In genomic region chr2:72919414-72920316, GRCh38 we compare ENCODE assay signal across 11 cellular contexts. TPM values are rescaled to one million over a fixed set of nuclear protein-coding genes. Genes with fewer than 3 reads are reported as not detected.
DNase-seq lines count a peak whose midpoint lies in the region; TF ChIP-seq lines count a peak whose summit lies in the region.
"Had no signal": no experiment of that assay in that cellular context is flagged by ENCODE, and none has a peak within 500 bp of the region (broad histone marks: within the 10 kb centered on the region; RNA-seq: fewer than 3 reads in every experiment).

No MANE protein-coding gene starts in this region.

- no peak overlapping the region for H3K27ac ChIP-seq in rectal smooth muscle tissue (ENCODE audit: low read depth, low read length)

- H3K9ac ChIP-seq in rectal smooth muscle tissue (ENCODE audit: low read length): no peak overlapping the region

- no peaks in the 10 kb centered on the region for H3K36me3 ChIP-seq in GM06990 (ENCODE audit: control insufficient read depth, insufficient read depth, low read length)
- H3K36me3 ChIP-seq in rectal smooth muscle tissue (ENCODE audit: control insufficient read depth, insufficient read depth, low read length): no peaks in the 10 kb centered on the region

- H3K27me3 ChIP-seq in GM06990 (replicated peaks; ENCODE audit: control insufficient read depth, insufficient read depth, low read length) (no peaks in the 10 kb centered on the region; the same call in 1 of the 2 replicates), rectal smooth muscle tissue (ENCODE audit: control insufficient read depth, insufficient read depth, low read length) (peaks cover 74% of the 10 kb centered on the region)

- no peak for TF ChIP-seq CTCF in GM06990 (IDR thresholded peaks at IDR 0.05; ENCODE audit: insufficient read depth, low read length, poor library complexity, severe bottlenecking)
- no peak for TF ChIP-seq CTCF in epithelial cell of proximal tubule (conservative IDR thresholded peaks at IDR 0.05; ENCODE audit: low read depth, low read length)

- DNase-seq in GM06990 (ENCODE audit: extremely low read depth, insufficient read length) (no peak), NCI-H1105 treated with DMSO at 0.1 percent for 48 hours (lab: John Stamatoyannopoulos, UW) (peak; percentile 35), epithelial cell of proximal tubule (ENCODE audit: low read depth) (no peak), C1 segment of cervical spinal cord (lab: John Stamatoyannopoulos, UW) (no peak), GDM1 (lab: John Stamatoyannopoulos, UW) (no peak)
- DNase-seq in central memory CD4-positive, alpha-beta T cell: no peak
- DNase-seq: GOT3, occipital lobe had no signal

- H3K4me1 ChIP-seq in rectal smooth muscle tissue (ENCODE audit: control insufficient read depth, insufficient read depth, low read length): peaks cover 10% of the 10 kb centered on the region

- H3K4me3 ChIP-seq in GM06990 (replicated peaks; ENCODE audit: low read depth, low read length): peak overlapping the region; percentile 22
- peak overlapping the region; percentile 69 for H3K4me3 ChIP-seq in epithelial cell of proximal tubule (ENCODE audit: low read depth, low read length)
- H3K4me3 ChIP-seq in rectal smooth muscle tissue (ENCODE audit: low read length): peak overlapping the region; percentile 3

RNA-seq across cellular contexts. Expression of gene EMX1, which starts 2.3 kb away (rescaled TPM):
- 1.0 and 8.2 TPM in 2 replicates for total RNA-seq in epithelial cell of proximal tubule
- total RNA-seq: esophagus mucosa, RPMI7951 had no signal

RNA-seq across cellular contexts. Expression of gene SPR, which starts 32.5 kb away (rescaled TPM):
- 26.2 and 29.5 TPM in 2 replicates for total RNA-seq in epithelial cell of proximal tubule

Comparison
In these comparisons a context has a peak if more than half of its experiments do, and no peak if none do; other contexts are left out.
1. H3K4me3 ChIP-seq: peak in every context shown above with its lines; median percentile 69 in epithelial cell of proximal tubule; 22 in GM06990; 3 in rectal smooth muscle tissue.